ENCODE assay signal across 10 cellular contexts in genomic region chr1:205569411-205570172, GRCh38.
A peak's percentile ranks its signal among the peaks of the same experiment; 100 is the strongest.
DNase-seq lines count a peak whose midpoint lies in the region; ATAC-seq and TF ChIP-seq lines count a peak whose summit lies in the region.
"Had no signal": no experiment of that assay in that cellular context is flagged by ENCODE, and none has a peak within 500 bp of the region (broad histone marks: within the 10 kb centered on the region; RNA-seq: fewer than 3 reads in every experiment).

No MANE protein-coding gene starts in this region.

- ATAC-seq in Right ventricle myocardium superior (ENCODE audit: poor library complexity): peak; percentile 27
- ATAC-seq in Right ventricle myocardium inferior: no peak
- ATAC-seq in effector memory CD8-positive, alpha-beta T cell (replicated peaks): no peak
- ATAC-seq in GM18870 (IDR thresholded peaks at IDR 0.05; ENCODE audit: unreplicated experiment): no peak

- no peaks in the 10 kb centered on the region for H3K27me3 ChIP-seq in vagina

- intact Hi-C loops in Right ventricle myocardium superior (cut with DNase I): no loop called here
- intact Hi-C loops in Right ventricle myocardium inferior (cut with DNase I): loop anchor here (1.0 kb wide), 1 partner anchor 40 kb away; no protein-coding TSS in a partner anchor
- intact Hi-C loops in vagina (cut with DNase I): no loop called here
- intact Hi-C loops in activated T-helper 1 cell treated with anti-CD3 and anti-CD28 coated beads, Interleukin-12 subunit alpha, Interleukin-12 subunit beta, Interleukin-2, Interleukin-4 antibody, amounts not matched to agents 30 ng/mL and 10 ng/mL and 1 ng/mL, durations not matched to agents 14 hours and 24 hours and 36 hours (cut with micrococcal nuclease): no loop called here

- peak overlapping the region; percentile 34 for H3K4me3 ChIP-seq in vagina

- DNase-seq in Right ventricle myocardium superior (no peak), Right ventricle myocardium inferior (ENCODE audit: missing footprints) (no peak), vagina (ENCODE audit: extremely low spot score in 2 of 2) (peak in 1 of 2 donors; percentile 85), NCI-H1092 treated with DMSO at 0.1 percent for 48 hours (lab: John Stamatoyannopoulos, UW) (no peak)
- DNase-seq in effector memory CD8-positive, alpha-beta T cell: no peak
- no peak for DNase-seq in activated T-helper 1 cell treated with anti-CD3 and anti-CD28 coated beads, Interleukin-12 subunit alpha, Interleukin-12 subunit beta, Interleukin-2, Interleukin-4 antibody, amounts not matched to agents 30 ng/mL and 10 ng/mL and 1 ng/mL, durations not matched to agents 14 hours and 24 hours and 36 hours (ENCODE audit: low spot score)
- DNase-seq: BE2C had no signal

- H3K36me3 ChIP-seq in vagina: no peaks in the 10 kb centered on the region
- H3K36me3 ChIP-seq: BE2C had no signal

- H3K9me3 ChIP-seq in vagina: no peaks in the 10 kb centered on the region
- H3K9me3 ChIP-seq: BE2C had no signal

- no peak overlapping the region for H3K27ac Mint-ChIP-seq in effector memory CD8-positive, alpha-beta T cell
- H3K27ac Mint-ChIP-seq in nephron: no peak overlapping the region
- no peak overlapping the region for H3K27ac Mint-ChIP-seq in activated T-helper 1 cell treated with anti-CD3 and anti-CD28 coated beads, Interleukin-12 subunit alpha, Interleukin-12 subunit beta, Interleukin-2, Interleukin-4 antibody, amounts not matched to agents 30 ng/mL and 10 ng/mL and 1 ng/mL, durations not matched to agents 14 hours and 24 hours and 36 hours
- H3K27ac Mint-ChIP-seq: natural killer cell treated with Interleukin-12 subunit alpha and Interleukin-12 subunit beta and Interleukin-15 and Interleukin-18, amount 100 ng/mL, for 72 hours had no signal

- no peak for TF ChIP-seq POLR2A in vagina (IDR thresholded peaks at IDR 0.05)

- no peaks in the 10 kb centered on the region for H3K36me3 Mint-ChIP-seq in effector memory CD8-positive, alpha-beta T cell (ENCODE audit: insufficient read depth)
- no peaks in the 10 kb centered on the region for H3K36me3 Mint-ChIP-seq in nephron (ENCODE audit: low read depth)
- no peaks in the 10 kb centered on the region for H3K36me3 Mint-ChIP-seq in activated T-helper 1 cell treated with anti-CD3 and anti-CD28 coated beads, Interleukin-12 subunit alpha, Interleukin-12 subunit beta, Interleukin-2, Interleukin-4 antibody, amounts not matched to agents 30 ng/mL and 10 ng/mL and 1 ng/mL, durations not matched to agents 14 hours and 24 hours and 36 hours (ENCODE audit: low read depth)
- H3K36me3 Mint-ChIP-seq: natural killer cell treated with Interleukin-12 subunit alpha and Interleukin-12 subunit beta and Interleukin-15 and Interleukin-18, amount 100 ng/mL, for 72 hours had no signal

- no peak overlapping the region for H3K27ac ChIP-seq in vagina

- TF ChIP-seq CTCF in nephron (IDR thresholded peaks at IDR 0.05; ENCODE audit: unreplicated experiment in 3 of 3) (no peak), vagina (IDR thresholded peaks at IDR 0.05) (no peak)

- H3K9me3 Mint-ChIP-seq in effector memory CD8-positive, alpha-beta T cell: no peaks in the 10 kb centered on the region
- H3K9me3 Mint-ChIP-seq in nephron: no peaks in the 10 kb centered on the region
- no peaks in the 10 kb centered on the region for H3K9me3 Mint-ChIP-seq in activated T-helper 1 cell treated with anti-CD3 and anti-CD28 coated beads, Interleukin-12 subunit alpha, Interleukin-12 subunit beta, Interleukin-2, Interleukin-4 antibody, amounts not matched to agents 30 ng/mL and 10 ng/mL and 1 ng/mL, durations not matched to agents 14 hours and 24 hours and 36 hours
- H3K9me3 Mint-ChIP-seq: natural killer cell treated with Interleukin-12 subunit alpha and Interleukin-12 subunit beta and Interleukin-15 and Interleukin-18, amount 100 ng/mL, for 72 hours had no signal

- H3K27me3 Mint-ChIP-seq in effector memory CD8-positive, alpha-beta T cell: peaks cover 67 to 90% of the 10 kb centered on the region in 2 donors
- H3K27me3 Mint-ChIP-seq in nephron (ENCODE audit: low read depth): peaks cover 90% of the 10 kb centered on the region
- peaks cover 48% of the 10 kb centered on the region for H3K27me3 Mint-ChIP-seq in activated T-helper 1 cell treated with anti-CD3 and anti-CD28 coated beads, Interleukin-12 subunit alpha, Interleukin-12 subunit beta, Interleukin-2, Interleukin-4 antibody, amounts not matched to agents 30 ng/mL and 10 ng/mL and 1 ng/mL, durations not matched to agents 14 hours and 24 hours and 36 hours (ENCODE audit: insufficient read depth)

- no peaks in the 10 kb centered on the region for H3K4me1 Mint-ChIP-seq in effector memory CD8-positive, alpha-beta T cell (ENCODE audit: low read depth in 2 of 2)
- H3K4me1 Mint-ChIP-seq in nephron: peaks cover 11% of the 10 kb centered on the region
- H3K4me1 Mint-ChIP-seq in activated T-helper 1 cell treated with anti-CD3 and anti-CD28 coated beads, Interleukin-12 subunit alpha, Interleukin-12 subunit beta, Interleukin-2, Interleukin-4 antibody, amounts not matched to agents 30 ng/mL and 10 ng/mL and 1 ng/mL, durations not matched to agents 14 hours and 24 hours and 36 hours (ENCODE audit: low read depth): no peaks in the 10 kb centered on the region

- peak overlapping the region; percentile 56 to 64 for H3K4me3 Mint-ChIP-seq in effector memory CD8-positive, alpha-beta T cell
- peak overlapping the region; percentile 73 to 77 (median 76) for H3K4me3 Mint-ChIP-seq in nephron
- no peak overlapping the region for H3K4me3 Mint-ChIP-seq in activated T-helper 1 cell treated with anti-CD3 and anti-CD28 coated beads, Interleukin-12 subunit alpha, Interleukin-12 subunit beta, Interleukin-2, Interleukin-4 antibody, amounts not matched to agents 30 ng/mL and 10 ng/mL and 1 ng/mL, durations not matched to agents 14 hours and 24 hours and 36 hours
- H3K4me3 Mint-ChIP-seq: natural killer cell treated with Interleukin-12 subunit alpha and Interleukin-12 subunit beta and Interleukin-15 and Interleukin-18, amount 100 ng/mL, for 72 hours had no signal

- peaks cover 6% of the 10 kb centered on the region for H3K4me1 ChIP-seq in vagina
- H3K4me1 ChIP-seq: BE2C had no signal
